ENCODE assay signal across 14 cellular contexts in genomic region chr4:115678425-115678941, GRCh38.
"Had no signal": no experiment of that assay in that cellular context is flagged by ENCODE, and none has a peak within 500 bp of the region (broad histone marks: within the 10 kb centered on the region; RNA-seq: fewer than 3 reads in every experiment).

No MANE protein-coding gene starts in this region.

- H3K27ac ChIP-seq: coronary artery, ovary, tibial nerve, WERI-Rb-1 had no signal

- H3K4me3 ChIP-seq: coronary artery, ovary, tibial nerve had no signal

- H3K36me3 ChIP-seq: ovary, tibial nerve, WERI-Rb-1 had no signal

- H3K4me1 ChIP-seq: tibial nerve had no signal

- ATAC-seq: activated CD4-positive, alpha-beta T cell treated with anti-CD3 and anti-CD28 coated beads for 36 hours; stimulated activated memory B cell treated with anti-CD40 and anti-IgM and Interleukin-4, amounts not matched to agents 10 μg/mL and 1 μg/mL and 100 μg/mL, for 72 hours had no signal

- H3K9me3 ChIP-seq: ovary had no signal

- H3K27me3 ChIP-seq: ovary, tibial nerve had no signal

- DNase-seq: activated CD4-positive, alpha-beta memory T cell treated with anti-CD3 and anti-CD28 coated beads, Interleukin-2, amount 10 ng/mL, durations not matched to agents 7 days and 5 days; activated CD4-positive, alpha-beta T cell treated with anti-CD3 and anti-CD28 coated beads for 36 hours; activated effector memory CD4-positive, alpha-beta T cell treated with Interleukin-2 at 50 U/mL for 16 hours; activated T-cell treated with anti-CD3 and anti-CD28 coated beads, Interleukin-2, amount 50 U/mL, for 24 hours; amniotic stem cell; central memory CD4-positive, alpha-beta T cell; effector CD8-positive, alpha-beta T cell; foreskin fibroblast; naive B cell; ovary; WERI-Rb-1 had no signal
